In genomic region chr5:100787648-100788047, GRCh38 we compare ENCODE assay signal across 15 cellular contexts.
A peak's percentile ranks its signal among the peaks of the same experiment; 100 is the strongest.
DNase-seq lines count a peak whose midpoint lies in the region; ATAC-seq and TF ChIP-seq lines count a peak whose summit lies in the region.
"Had no signal": no experiment of that assay in that cellular context is flagged by ENCODE, and none has a peak within 500 bp of the region (broad histone marks: within the 10 kb centered on the region; RNA-seq: fewer than 3 reads in every experiment).

No MANE protein-coding gene starts in this region.

- no peaks in the 10 kb centered on the region for H3K9me3 Mint-ChIP-seq in natural killer cell
- H3K9me3 Mint-ChIP-seq: type B pancreatic cell had no signal

- H3K9me2 ChIP-seq in DOHH2 (replicated peaks; ENCODE audit: control insufficient read depth, low read length): no peaks in the 10 kb centered on the region

- no peaks in the 10 kb centered on the region for H3F3A ChIP-seq in DOHH2 (ENCODE audit: control insufficient read depth, insufficient read depth)

- H3K27me3 ChIP-seq in DOHH2 (ENCODE audit: control insufficient read depth, low read length): no peaks in the 10 kb centered on the region
- H3K27me3 ChIP-seq: SJCRH30 had no signal

- no peaks in the 10 kb centered on the region for H3K36me3 Mint-ChIP-seq in natural killer cell
- H3K36me3 Mint-ChIP-seq: type B pancreatic cell had no signal

- intact Hi-C loops in natural killer cell (cut with micrococcal nuclease) (no loop called here), sciatic nerve (cut with DNase I) (no loop called here)

- no peaks in the 10 kb centered on the region for H3K36me3 ChIP-seq in DOHH2 (ENCODE audit: control insufficient read depth, low read length)
- H3K36me3 ChIP-seq: SJCRH30 had no signal

- peaks cover 7 to 21% of the 10 kb centered on the region in 2 donors for H3K27me3 Mint-ChIP-seq in natural killer cell (ENCODE audit: low read depth in 2 of 2)
- H3K27me3 Mint-ChIP-seq: type B pancreatic cell had no signal

- peak overlapping the region; percentile 14 for H3K4me3 ChIP-seq in DOHH2 (ENCODE audit: low read length)
- H3K4me3 ChIP-seq: SJCRH30 had no signal

- H3K4me1 ChIP-seq in DOHH2 (ENCODE audit: control insufficient read depth, low read length): peaks cover 54% of the 10 kb centered on the region
- H3K4me1 ChIP-seq: SJCRH30 had no signal

- peaks cover 12 to 14% of the 10 kb centered on the region in 2 donors for H3K4me1 Mint-ChIP-seq in natural killer cell

- H3K9me3 ChIP-seq in DOHH2 (ENCODE audit: control insufficient read depth, insufficient read depth, low read length): no peaks in the 10 kb centered on the region
- H3K9me3 ChIP-seq: SJCRH30 had no signal

- peak overlapping the region; percentile 49 for H3K4me2 ChIP-seq in DOHH2 (ENCODE audit: low read length)

- no peaks in the 10 kb centered on the region for H3K79me2 ChIP-seq in DOHH2 (ENCODE audit: control insufficient read depth, low read length)

- H3K4me3 Mint-ChIP-seq in natural killer cell: no peak overlapping the region
- H3K4me3 Mint-ChIP-seq: type B pancreatic cell, WTC11 had no signal

- ATAC-seq in GM19372 (IDR thresholded peaks at IDR 0.05; ENCODE audit: low read depth, unreplicated experiment) (peak; percentile 62), HG02759 (IDR thresholded peaks at IDR 0.05; ENCODE audit: unreplicated experiment) (peak; percentile 71), HG03432 (IDR thresholded peaks at IDR 0.05; ENCODE audit: unreplicated experiment) (peak; percentile 76), natural killer cell (no peak), sciatic nerve (no peak)
- ATAC-seq: WTC11 had no signal

- H3K27ac Mint-ChIP-seq in natural killer cell: no peak overlapping the region
- H3K27ac Mint-ChIP-seq: type B pancreatic cell, WTC11 had no signal

- no peak for TF ChIP-seq CTCF in DOHH2 (IDR thresholded peaks at IDR 0.05; ENCODE audit: low read depth, low read length, poor library complexity, severe bottlenecking)
- no peak for TF ChIP-seq CTCF in natural killer cell (IDR thresholded peaks at IDR 0.05)

- no peak for DNase-seq in amygdala (lab: John Stamatoyannopoulos, UW)
- no peak for DNase-seq in substantia nigra (lab: John Stamatoyannopoulos, UW)
- DNase-seq in natural killer cell: no peak
- no peak for DNase-seq in sciatic nerve (ENCODE audit: low spot score)
- DNase-seq: activated gamma-delta T cell; central memory CD4-positive, alpha-beta T cell; EL; NCI-H345; SJCRH30 had no signal

- H4K20me1 ChIP-seq in DOHH2 (ENCODE audit: control insufficient read depth, insufficient read depth, low read depth, low read length): no peaks in the 10 kb centered on the region

- H3K27ac ChIP-seq in DOHH2 (ENCODE audit: low read depth, low read length) (peak overlapping the region; percentile 25), substantia nigra (ENCODE audit: low read depth, low read length, poor library complexity, severe bottlenecking) (no peak overlapping the region)
- H3K27ac ChIP-seq: SJCRH30 had no signal

Comparison
In these comparisons a context has a peak if more than half of its experiments do, and no peak if none do; other contexts are left out.
1. ATAC-seq: peak in GM19372 (single experiment), HG02759 (single experiment) and HG03432 (single experiment); none in natural killer cell (0 of 3) and sciatic nerve (single experiment).